ENCODE assay signal across 37 cellular contexts in the genomic region with DNA sequence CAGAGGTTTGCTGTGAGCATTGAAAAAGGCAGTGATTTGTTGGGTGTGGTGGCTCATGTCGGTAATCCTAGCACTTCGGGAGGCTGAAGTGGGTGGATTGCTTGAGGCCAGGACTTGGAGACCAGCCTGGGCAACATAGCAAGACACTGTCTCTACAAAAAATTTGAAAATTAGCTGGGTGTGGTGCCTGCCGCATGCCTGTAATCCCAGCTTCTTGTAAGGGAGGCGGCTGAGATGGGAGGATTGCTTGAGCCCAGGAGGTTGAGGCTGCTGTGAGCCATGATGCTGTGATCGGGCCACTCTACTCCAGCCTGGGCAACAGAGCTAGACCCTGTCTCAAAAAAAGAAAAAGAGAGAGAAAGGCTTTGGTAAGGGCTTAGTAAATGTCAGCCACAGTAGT. TPM values are rescaled to one million over a fixed set of nuclear protein-coding genes. Genes with fewer than 3 reads are reported as not detected.
"Had no signal": no experiment of that assay in that cellular context is flagged by ENCODE, and none has a peak within 500 bp of the region (broad histone marks: within the 10 kb centered on the region; RNA-seq: fewer than 3 reads in every experiment).

No MANE protein-coding gene starts in this region.

- H3K36me3 ChIP-seq: brain microvascular endothelial cell, gastrocnemius medialis, heart left ventricle had no signal

- H3K9me3 ChIP-seq: gastrocnemius medialis, heart left ventricle had no signal

- H3K4me1 ChIP-seq: foreskin keratinocyte, gastrocnemius medialis, heart left ventricle had no signal

- H3K36me3 Mint-ChIP-seq: activated CD8-positive, alpha-beta memory T cell treated with anti-CD3 and anti-CD28 coated beads, Interleukin-2, amount 10 ng/mL, durations not matched to agents 7 days and 5 days; activated naive CD8-positive, alpha-beta T cell; T-cell had no signal

- H3K9me3 Mint-ChIP-seq: activated B cell treated with CpG ODN at 0.5 μM for 24 hours; activated naive CD4-positive, alpha-beta T cell treated with anti-CD3 and anti-CD28 coated beads for 36 hours; activated T-helper 1 cell treated with anti-CD3 and anti-CD28 coated beads, Interleukin-12 subunit alpha, Interleukin-12 subunit beta, Interleukin-2, Interleukin-4 antibody, amounts not matched to agents 30 ng/mL and 10 ng/mL and 1 ng/mL, durations not matched to agents 14 hours and 24 hours and 36 hours; activated T-helper 2 cell treated with anti-CD3 and anti-CD28 coated beads, Interferon-gamma antibody, Interleukin-2, Interleukin-4, amounts not matched to agents 10 μg/mL and 5 μg/mL and 100 μg/mL, durations not matched to agents 14 hours and 24 hours and 36 hours; central memory CD8-positive, alpha-beta T cell; dendritic cell treated with granulocyte-macrophage colony-stimulating factor and Interleukin-4, amounts not matched to agents 40 ng/mL and 50 ng/mL, for 4 days; endodermal cell; T-cell; T-helper 1 cell treated with Interleukin-12 subunit alpha and Interleukin-12 subunit beta and Interleukin-4 antibody, amounts not matched to agents 30 μg/mL and 1 μg/mL, for 36 hours had no signal

- H3K27ac ChIP-seq: brain microvascular endothelial cell, coronary artery, dorsolateral prefrontal cortex, foreskin keratinocyte, gastrocnemius medialis, heart left ventricle, VCaP had no signal

- ATAC-seq: activated CD4-positive, CD25-positive, alpha-beta regulatory T cell treated with anti-CD3 and anti-CD28 coated beads, Interleukin-2, amount 50 U/mL, for 24 hours had no signal

- H3K4me1 Mint-ChIP-seq: activated CD8-positive, alpha-beta memory T cell treated with anti-CD3 and anti-CD28 coated beads, Interleukin-2, amount 10 ng/mL, durations not matched to agents 7 days and 5 days; central memory CD8-positive, alpha-beta T cell; endodermal cell; T-cell had no signal

- H3K27ac Mint-ChIP-seq: activated B cell treated with CpG ODN at 0.5 μM for 24 hours; activated CD8-positive, alpha-beta memory T cell treated with anti-CD3 and anti-CD28 coated beads, Interleukin-2, amount 10 ng/mL, durations not matched to agents 7 days and 5 days; activated CD8-positive, alpha-beta T cell treated with anti-CD3 and anti-CD28 coated beads, Interleukin-2, amount 10 ng/mL, durations not matched to agents 7 days and 5 days; activated naive CD4-positive, alpha-beta T cell treated with anti-CD3 and anti-CD28 coated beads for 36 hours; activated naive CD8-positive, alpha-beta T cell; activated T-helper 1 cell treated with anti-CD3 and anti-CD28 coated beads, Interleukin-12 subunit alpha, Interleukin-12 subunit beta, Interleukin-2, Interleukin-4 antibody, amounts not matched to agents 30 ng/mL and 10 ng/mL and 1 ng/mL, durations not matched to agents 14 hours and 24 hours and 36 hours; activated T-helper 2 cell treated with anti-CD3 and anti-CD28 coated beads, Interferon-gamma antibody, Interleukin-2, Interleukin-4, amounts not matched to agents 10 μg/mL and 5 μg/mL and 100 μg/mL, durations not matched to agents 14 hours and 24 hours and 36 hours; dendritic cell treated with granulocyte-macrophage colony-stimulating factor and Interleukin-4, amounts not matched to agents 40 ng/mL and 50 ng/mL, for 4 days; endodermal cell; T-cell; T-helper 1 cell treated with Interleukin-12 subunit alpha and Interleukin-12 subunit beta and Interleukin-4 antibody, amounts not matched to agents 30 μg/mL and 1 μg/mL, for 36 hours had no signal

- DNase-seq: activated B cell treated with CpG ODN at 0.5 μM for 24 hours; activated CD4-positive, alpha-beta T cell treated with anti-CD3 and anti-CD28 coated beads for 48 hours; activated CD4-positive, alpha-beta T cell treated with anti-CD3 and anti-CD28 coated beads, Interleukin-2, amount 50 U/mL, for 1 hour; activated CD4-positive, alpha-beta T cell treated with anti-CD3 and anti-CD28 coated beads, Interleukin-2, amount 50 U/mL, for 48 hours; activated CD8-positive, alpha-beta memory T cell treated with anti-CD3 and anti-CD28 coated beads, Interleukin-2, amount 10 ng/mL, durations not matched to agents 7 days and 5 days; activated CD8-positive, alpha-beta memory T cell treated with anti-CD3 and anti-CD28 coated beads, Interleukin-2, amount 50 U/mL, for 4 hours; activated effector memory CD4-positive, alpha-beta T cell treated with anti-CD3 and anti-CD28 coated beads, Interleukin-2, amount 50 U/mL, for 16 hours; activated naive CD4-positive, alpha-beta T cell treated with anti-CD3 and anti-CD28 coated beads for 36 hours; activated T-cell treated with anti-CD3 and anti-CD28 coated beads, Interleukin-2, amount 50 U/mL, for 1 hour; activated T-cell treated with anti-CD3 and anti-CD28 coated beads, Interleukin-2, amount 50 U/mL, for 48 hours; effector memory CD4-positive, alpha-beta T cell; foreskin keratinocyte; gastrocnemius medialis; glutamatergic neuron; heart left ventricle; T-helper 9 cell had no signal

- H3K4me3 Mint-ChIP-seq: activated B cell treated with CpG ODN at 0.5 μM for 24 hours; activated CD8-positive, alpha-beta memory T cell treated with anti-CD3 and anti-CD28 coated beads, Interleukin-2, amount 10 ng/mL, durations not matched to agents 7 days and 5 days; activated CD8-positive, alpha-beta T cell treated with anti-CD3 and anti-CD28 coated beads, Interleukin-2, amount 10 ng/mL, durations not matched to agents 7 days and 5 days; activated naive CD4-positive, alpha-beta T cell treated with anti-CD3 and anti-CD28 coated beads for 36 hours; activated naive CD8-positive, alpha-beta T cell; activated T-helper 1 cell treated with anti-CD3 and anti-CD28 coated beads, Interleukin-12 subunit alpha, Interleukin-12 subunit beta, Interleukin-2, Interleukin-4 antibody, amounts not matched to agents 30 ng/mL and 10 ng/mL and 1 ng/mL, durations not matched to agents 14 hours and 24 hours and 36 hours; central memory CD8-positive, alpha-beta T cell; dendritic cell treated with granulocyte-macrophage colony-stimulating factor and Interleukin-4, amounts not matched to agents 40 ng/mL and 50 ng/mL, for 4 days; endodermal cell; T-cell; T-helper 1 cell treated with Interleukin-12 subunit alpha and Interleukin-12 subunit beta and Interleukin-4 antibody, amounts not matched to agents 30 μg/mL and 1 μg/mL, for 36 hours had no signal

- H3K4me3 ChIP-seq: coronary artery, dorsolateral prefrontal cortex, gastrocnemius medialis, heart left ventricle had no signal

- H3K27me3 Mint-ChIP-seq: activated B cell treated with CpG ODN at 0.5 μM for 24 hours; activated CD8-positive, alpha-beta memory T cell treated with anti-CD3 and anti-CD28 coated beads, Interleukin-2, amount 10 ng/mL, durations not matched to agents 7 days and 5 days; activated naive CD8-positive, alpha-beta T cell; central memory CD8-positive, alpha-beta T cell; dendritic cell treated with granulocyte-macrophage colony-stimulating factor and Interleukin-4, amounts not matched to agents 40 ng/mL and 50 ng/mL, for 4 days had no signal

- H3K27me3 ChIP-seq: brain microvascular endothelial cell, dorsolateral prefrontal cortex, foreskin keratinocyte, gastrocnemius medialis, heart left ventricle had no signal

RNA-seq across cellular contexts. Expression of gene NPIPB2, which starts 7.0 kb away (rescaled TPM):
- total RNA-seq: epithelial cell of proximal tubule had no signal

RNA-seq across cellular contexts. Expression of gene TNFRSF17, which starts 16.2 kb away (rescaled TPM):
- total RNA-seq: activated CD8-positive, alpha-beta memory T cell treated with anti-CD3 and anti-CD28 coated beads for 36 hours; activated CD8-positive, alpha-beta memory T cell treated with anti-CD3 and anti-CD28 coated beads, Interleukin-2, amount 10 ng/mL, durations not matched to agents 7 days and 5 days; activated CD8-positive, alpha-beta T cell treated with anti-CD3 and anti-CD28 coated beads, Interleukin-2, amount 10 ng/mL, durations not matched to agents 7 days and 5 days; activated naive CD4-positive, alpha-beta T cell treated with anti-CD3 and anti-CD28 coated beads for 36 hours; activated T-helper 1 cell treated with anti-CD3 and anti-CD28 coated beads, Interleukin-12 subunit alpha, Interleukin-12 subunit beta, Interleukin-2, Interleukin-4 antibody, amounts not matched to agents 30 ng/mL and 10 ng/mL and 1 ng/mL, durations not matched to agents 14 hours and 24 hours and 36 hours; activated T-helper 2 cell treated with anti-CD3 and anti-CD28 coated beads, Interferon-gamma antibody, Interleukin-2, Interleukin-4, amounts not matched to agents 10 μg/mL and 5 μg/mL and 100 μg/mL, durations not matched to agents 14 hours and 24 hours and 36 hours; astrocyte; bronchial epithelial cell; cardiac septum; cerebellum; dorsolateral prefrontal cortex; endodermal cell; epithelial cell of proximal tubule; foreskin keratinocyte; gastrocnemius medialis; T-helper 2 cell treated with Interferon-gamma antibody and Interleukin-4, amounts not matched to agents 100 ng/mL and 5 ng/mL, for 36 hours had no signal
- polyA plus RNA-seq: foreskin keratinocyte, heart left ventricle had no signal
